In the genomic region with DNA sequence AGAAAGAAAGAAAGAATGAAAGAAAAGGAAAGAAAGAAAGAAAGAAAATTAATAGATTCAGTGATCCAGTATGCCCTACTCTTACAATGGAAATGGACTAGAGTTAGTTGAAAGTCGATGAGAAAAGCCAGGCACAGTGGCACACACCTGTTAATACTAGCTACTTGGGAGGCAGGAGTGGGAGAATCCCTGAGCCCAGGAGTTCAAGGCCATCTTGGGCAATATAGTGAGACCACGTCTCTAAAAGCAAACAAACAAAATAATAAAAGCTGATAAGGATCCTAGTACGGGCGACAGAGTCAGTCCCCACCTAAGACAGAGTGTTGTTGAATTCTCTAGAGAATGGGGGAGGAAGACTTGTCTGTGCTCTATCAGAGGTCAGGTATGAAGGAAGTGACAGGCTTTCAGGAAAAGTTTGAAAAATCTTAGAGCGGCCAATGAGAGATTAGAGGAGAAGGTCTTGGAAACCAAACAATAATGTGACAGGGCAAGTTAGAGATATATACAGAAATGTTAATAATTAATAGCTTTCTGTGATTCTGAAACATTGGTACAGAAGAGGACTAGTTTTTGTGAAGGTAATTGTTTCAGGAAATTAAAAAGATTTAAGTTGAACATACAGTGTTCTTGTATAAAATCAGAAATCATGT, we compare ENCODE assay signal across 16 cellular contexts.
A peak's percentile ranks its signal among the peaks of the same experiment; 100 is the strongest.
DNase-seq lines count a peak whose midpoint lies in the region; ATAC-seq, FAIRE-seq and TF ChIP-seq lines count a peak whose summit lies in the region.
"Had no signal": no experiment of that assay in that cellular context is flagged by ENCODE, and none has a peak within 500 bp of the region (broad histone marks: within the 10 kb centered on the region; RNA-seq: fewer than 3 reads in every experiment).

No MANE protein-coding gene starts in this region.

- no peaks in the 10 kb centered on the region for H4K20me1 ChIP-seq in IMR-90 (ENCODE audit: insufficient read depth, low read length)

- H4K91ac ChIP-seq in IMR-90 (ENCODE audit: insufficient read depth, low read depth, low read length), result no peak overlapping the region; the same call in 1 of the 2 replicates

- peaks cover 4% of the 10 kb centered on the region for H3K4me1 Mint-ChIP-seq in progenitor cell of endocrine pancreas (ENCODE audit: low read depth)
- H3K4me1 Mint-ChIP-seq: CD4-positive, alpha-beta memory T cell had no signal

- ATAC-seq in IMR-90 (ENCODE audit: low read depth), result no peak
- peak; percentile 81 to 91 (median 87) for ATAC-seq in pancreas

- no peak overlapping the region for H4K8ac ChIP-seq in IMR-90 (ENCODE audit: low read depth in 2 of 2, low read length in 2 of 2)

- no peak overlapping the region for H2AFZ ChIP-seq in IMR-90 (replicated peaks; ENCODE audit: low read length, poor library complexity)

- dilution Hi-C loops in IMR-90 (cut with HindIII; ENCODE audit: low sequenced_read_pairs, unreplicated experiment), result no loop called here

- H3K4me3 ChIP-seq in IMR-90 (ENCODE audit: insufficient read depth, low read depth, low read length), result no peak overlapping the region
- H3K4me3 ChIP-seq in pancreas, result peak overlapping the region in 1 of 4 donors; percentile 6

- H3K4me1 ChIP-seq in IMR-90 (ENCODE audit: control insufficient read depth, insufficient read depth, low read length) (no peaks in the 10 kb centered on the region), pancreas (peaks cover 8 to 24% (median 11%) of the 10 kb centered on the region in 3 donors)
- H3K4me1 ChIP-seq: BE2C had no signal

- no CpG with 5 or more reads among the region's 5 CpGs for WGBS in IMR-90 (ENCODE audit: extremely low coverage in 2 of 2, insufficient read length in 1 of 2), 2 experiments
- WGBS in pancreas, 2 donors, result 27 to 30% methylated on average over 5 of the region's 5 CpGs

- TF ChIP-seq RAD21 in IMR-90 (IDR thresholded peaks at IDR 0.05; ENCODE audit: low read length), result no peak

- H3K4ac ChIP-seq in IMR-90 (ENCODE audit: low read depth, low read length), result no peak overlapping the region

- CTCF ChIA-PET in IMR-90 (lab: Yijun Ruan, JAX), result no interaction called here

- no peak overlapping the region for H2BK5ac ChIP-seq in IMR-90 (ENCODE audit: low read depth, low read length, poor library complexity, severe bottlenecking)

- TF ChIP-seq CTCF in IMR-90 (conservative IDR thresholded peaks at IDR 0.05; ENCODE audit: low read depth, low read length) (no peak), pancreas (IDR thresholded peaks at IDR 0.05) (no peak), GM13976 (IDR thresholded peaks at IDR 0.05; ENCODE audit: borderline replicate concordance, control extremely low read depth, extremely low read depth, insufficient read depth, missing control alignments) (no peak), progenitor cell of endocrine pancreas (IDR thresholded peaks at IDR 0.05; ENCODE audit: unreplicated experiment) (no peak)

- H3K23ac ChIP-seq in IMR-90 (ENCODE audit: low read depth, low read length), result no peak overlapping the region

- DNase-seq in Caki2 (ENCODE audit: low read depth), result peak; percentile 43
- DNase-seq in IMR-90, result no peak
- peak; percentile 76 for DNase-seq in kidney tubule cell (ENCODE audit: low spot score)
- DNase-seq in pancreas, result peak in 2 of 6 donors; percentile 3 to 28
- no peak for DNase-seq in GM13976 (ENCODE audit: low spot score)
- DNase-seq in NOMO-1 treated with DMSO at 0.1 percent for 48 hours (lab: John Stamatoyannopoulos, UW; ENCODE audit: unreplicated experiment), result no peak
- DNase-seq in progenitor cell of endocrine pancreas (ENCODE audit: low spot score, unreplicated experiment), result no peak
- DNase-seq: BE2C; CD4-positive, alpha-beta memory T cell; DND-41; GDM1; HCEC 1CT; HFFc6 had no signal

- H3K14ac ChIP-seq in IMR-90 (replicated peaks; ENCODE audit: low read depth, low read length), result no peak overlapping the region

- H3K27ac ChIP-seq in IMR-90 (ENCODE audit: insufficient read depth, low read length) (no peak overlapping the region), pancreas (peak overlapping the region in 2 of 4 donors; percentile 68 to 81)
- H3K27ac ChIP-seq: C4-2B had no signal

- in situ Hi-C loops in Caki2 (cut with HindIII; ENCODE audit: low pct_unique_long_range_greater_than_20kb, low sequenced_read_pairs) (no loop called here), IMR-90 (cut with MboI; ENCODE audit: low sequenced_read_pairs) (no loop called here), GM13976 (cut with MboI; ENCODE audit: low sequenced_read_pairs, unreplicated experiment) (no loop called here)

- no peak overlapping the region for H3K18ac ChIP-seq in IMR-90 (ENCODE audit: low read depth, low read length)

- no peak overlapping the region for H2BK20ac ChIP-seq in IMR-90 (ENCODE audit: low read depth, low read length)

- TF ChIP-seq POLR2A in IMR-90 (IDR thresholded peaks at IDR 0.05; ENCODE audit: low read depth, low read length), result no peak

- H3K9ac ChIP-seq in IMR-90 (ENCODE audit: low read depth, low read length), result no peak overlapping the region

- no peak overlapping the region for H3K4me3 Mint-ChIP-seq in progenitor cell of endocrine pancreas (ENCODE audit: low read depth)
- H3K4me3 Mint-ChIP-seq: CD4-positive, alpha-beta memory T cell; HFFc6 had no signal

- H3K79me1 ChIP-seq in IMR-90 (ENCODE audit: low read depth in 1 of 2, low read length in 2 of 2), result no peaks in the 10 kb centered on the region

- H3K27me3 ChIP-seq in IMR-90 (ENCODE audit: control insufficient read depth, insufficient read depth, low read length) (no peaks in the 10 kb centered on the region), pancreas (no peaks in the 10 kb centered on the region)
- H3K27me3 ChIP-seq: BE2C had no signal

- H3K9me3 ChIP-seq in IMR-90 (ENCODE audit: control insufficient read depth, insufficient read depth, low read length), result no peaks in the 10 kb centered on the region
- H3K9me3 ChIP-seq in pancreas, result no peaks in the 10 kb centered on the region
- H3K9me3 ChIP-seq: BE2C had no signal

- H3K9me1 ChIP-seq in IMR-90 (ENCODE audit: insufficient read depth, low read length), result no peaks in the 10 kb centered on the region

- no peak overlapping the region for H3K56ac ChIP-seq in IMR-90 (ENCODE audit: extremely low read depth, insufficient read depth, low read length)

- H3K27me3 Mint-ChIP-seq in progenitor cell of endocrine pancreas, result no peaks in the 10 kb centered on the region

- H3K4me2 ChIP-seq in IMR-90 (ENCODE audit: low read depth, low read length), result no peak overlapping the region

- no TSS peak for BruUV-seq in IMR-90 (replicated peaks; lab: Mats Ljungman, UMichigan)

- H2AK5ac ChIP-seq in IMR-90 (ENCODE audit: low read depth, low read length), result no peak overlapping the region

- H3K36me3 ChIP-seq in IMR-90 (ENCODE audit: control insufficient read depth, insufficient read depth, low read length), result no peaks in the 10 kb centered on the region
- H3K36me3 ChIP-seq in pancreas, result no peaks in the 10 kb centered on the region
- H3K36me3 ChIP-seq: BE2C had no signal

- POLR2A ChIA-PET in IMR-90 (lab: Charles Lee; ENCODE audit: unreplicated experiment), result no interaction called here

- H4K5ac ChIP-seq in IMR-90 (ENCODE audit: low read depth, low read length), result no peak overlapping the region

- peak overlapping the region; percentile 40; the same call in 1 of the 3 replicates for H2BK15ac ChIP-seq in IMR-90 (ENCODE audit: low read depth, low read length)

- H3K27ac Mint-ChIP-seq in progenitor cell of endocrine pancreas, result no peak overlapping the region
- H3K27ac Mint-ChIP-seq: CD4-positive, alpha-beta memory T cell; HFFc6 had no signal

- no peaks in the 10 kb centered on the region for H3K9me3 Mint-ChIP-seq in progenitor cell of endocrine pancreas (ENCODE audit: low read depth)
- H3K9me3 Mint-ChIP-seq: CD4-positive, alpha-beta memory T cell; HFFc6 had no signal

- intact Hi-C loops in IMR-90 (cut with micrococcal nuclease) (loop anchor here (5.0 kb wide), 1 partner anchor 91 kb away; no protein-coding TSS in a partner anchor), pancreas (cut with DNase I) (no loop called here)

- FAIRE-seq in pancreas (lab: Jason Lieb, UNC), result no peak
- FAIRE-seq: GM12892, GM19239 had no signal

- H2BK120ac ChIP-seq in IMR-90 (ENCODE audit: low read depth, low read length), result no peak overlapping the region

- no peaks in the 10 kb centered on the region for H3K36me3 Mint-ChIP-seq in progenitor cell of endocrine pancreas (ENCODE audit: insufficient read depth)
- H3K36me3 Mint-ChIP-seq: CD4-positive, alpha-beta memory T cell had no signal

- no peak overlapping the region for H2AK9ac ChIP-seq in IMR-90 (replicated peaks; ENCODE audit: low read depth, low read length, poor library complexity)

TF ChIP-seq in IMR-90, 13 proteins besides CTCF, POLR2A, EP300 and RAD21 (continues in another document):
- TF ChIP-seq MAFK (IDR thresholded peaks at IDR 0.05; ENCODE audit: low read depth, low read length), result no peak
- TF ChIP-seq, protein P1, sequence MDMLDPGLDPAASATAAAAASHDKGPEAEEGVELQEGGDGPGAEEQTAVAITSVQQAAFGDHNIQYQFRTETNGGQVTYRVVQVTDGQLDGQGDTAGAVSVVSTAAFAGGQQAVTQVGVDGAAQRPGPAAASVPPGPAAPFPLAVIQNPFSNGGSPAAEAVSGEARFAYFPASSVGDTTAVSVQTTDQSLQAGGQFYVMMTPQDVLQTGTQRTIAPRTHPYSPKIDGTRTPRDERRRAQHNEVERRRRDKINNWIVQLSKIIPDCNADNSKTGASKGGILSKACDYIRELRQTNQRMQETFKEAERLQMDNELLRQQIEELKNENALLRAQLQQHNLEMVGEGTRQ (IDR thresholded peaks at IDR 0.05; ENCODE audit: low read depth, low read length), result no peak
- TF ChIP-seq MAZ (IDR thresholded peaks at IDR 0.05; ENCODE audit: borderline replicate concordance, low read depth, low read length), result no peak
- no peak for TF ChIP-seq NFE2L2 (IDR thresholded peaks at IDR 0.05; ENCODE audit: low read depth, low read length)
- no peak for TF ChIP-seq BHLHE40 (IDR thresholded peaks at IDR 0.05; ENCODE audit: low read depth, low read length)
- TF ChIP-seq SMC3 (IDR thresholded peaks at IDR 0.05; ENCODE audit: low read depth, low read length), result no peak
- no peak for TF ChIP-seq RCOR1 (IDR thresholded peaks at IDR 0.05; ENCODE audit: insufficient replicate concordance, low read length)
- no peak for TF ChIP-seq FOS (IDR thresholded peaks at IDR 0.05; ENCODE audit: low read depth, low read length)
- no peak for TF ChIP-seq MXI1 (IDR thresholded peaks at IDR 0.05; ENCODE audit: borderline replicate concordance, low read depth, low read length)
- TF ChIP-seq, protein P2, sequence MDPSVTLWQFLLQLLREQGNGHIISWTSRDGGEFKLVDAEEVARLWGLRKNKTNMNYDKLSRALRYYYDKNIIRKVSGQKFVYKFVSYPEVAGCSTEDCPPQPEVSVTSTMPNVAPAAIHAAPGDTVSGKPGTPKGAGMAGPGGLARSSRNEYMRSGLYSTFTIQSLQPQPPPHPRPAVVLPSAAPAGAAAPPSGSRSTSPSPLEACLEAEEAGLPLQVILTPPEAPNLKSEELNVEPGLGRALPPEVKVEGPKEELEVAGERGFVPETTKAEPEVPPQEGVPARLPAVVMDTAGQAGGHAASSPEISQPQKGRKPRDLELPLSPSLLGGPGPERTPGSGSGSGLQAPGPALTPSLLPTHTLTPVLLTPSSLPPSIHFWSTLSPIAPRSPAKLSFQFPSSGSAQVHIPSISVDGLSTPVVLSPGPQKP (IDR thresholded peaks at IDR 0.05; ENCODE audit: borderline replicate concordance, low read depth, low read length), result no peak
- TF ChIP-seq RFX5 (IDR thresholded peaks at IDR 0.05; ENCODE audit: low read depth, low read length), result no peak

Comparison
In these comparisons a context has a peak if more than half of its experiments do, and no peak if none do; other contexts are left out.
1. DNase-seq: peak in Caki2 (single experiment) and kidney tubule cell (single experiment); none in IMR-90 (single experiment), GM13976 (single experiment), NOMO-1 treated with DMSO at 0.1 percent for 48 hours (single experiment) and progenitor cell of endocrine pancreas (single experiment).